13 cellular contexts compared by ENCODE assay signal in genomic region chr3:132445812-132446211, GRCh38. TPM values are rescaled to one million over a fixed set of nuclear protein-coding genes. Genes with fewer than 3 reads are reported as not detected.
DNase-seq lines count a peak whose midpoint lies in the region; ATAC-seq and TF ChIP-seq lines count a peak whose summit lies in the region.
"Had no signal": no experiment of that assay in that cellular context is flagged by ENCODE, and none has a peak within 500 bp of the region (broad histone marks: within the 10 kb centered on the region; RNA-seq: fewer than 3 reads in every experiment).

No MANE protein-coding gene starts in this region.

- peak; percentile 75 for ATAC-seq in HG03108 (IDR thresholded peaks at IDR 0.05; ENCODE audit: unreplicated experiment)
- ATAC-seq: left lobe of liver, T-helper 17 cell had no signal

- H3K4me3 ChIP-seq in esophagus squamous epithelium = no peak overlapping the region
- H3K4me3 ChIP-seq: coronary artery, spleen had no signal

- in situ Hi-C loops in SK-MEL-5 (cut with HindIII; ENCODE audit: low pct_unique_long_range_greater_than_20kb, low sequenced_read_pairs) = no loop called here

- H3K27me3 ChIP-seq in esophagus squamous epithelium = no peaks in the 10 kb centered on the region
- H3K27me3 ChIP-seq: spleen had no signal

- intact Hi-C loops in esophagus squamous epithelium (cut with DNase I) = no loop called here

- peaks cover 0 to 41% (median 0%) of the 10 kb centered on the region in 3 donors for H3K36me3 ChIP-seq in esophagus squamous epithelium

- no peak overlapping the region for H3K27ac ChIP-seq in esophagus squamous epithelium

- DNase-seq in Ammon's horn (ENCODE audit: low spot score) = peak; percentile 25
- peak; percentile 87 for DNase-seq in SK-MEL-5 (ENCODE audit: low read depth, low spot score)
- DNase-seq in iris pigment epithelial cell (ENCODE audit: low read depth) = peak; percentile 79
- no peak for DNase-seq in stimulated activated naive CD4-positive, alpha-beta T cell treated with Interleukin-2 at 50 U/mL for 16 hours (lab: John Stamatoyannopoulos, UW)
- no peak for DNase-seq in NCI-H2029 treated with DMSO at 0.1 percent for 48 hours (lab: John Stamatoyannopoulos, UW)
- DNase-seq in esophagus squamous epithelium (lab: John Stamatoyannopoulos, UW) = no peak
- DNase-seq in GM19238 (ENCODE audit: insufficient read length, low spot score) = no peak
- DNase-seq: NCI-H146, spleen, T-helper 17 cell had no signal

- peaks cover 0 to 34% (median 12%) of the 10 kb centered on the region in 3 donors for H3K4me1 ChIP-seq in esophagus squamous epithelium

- TF ChIP-seq POLR2A in esophagus squamous epithelium (IDR thresholded peaks at IDR 0.05) = no peak

- no peaks in the 10 kb centered on the region for H3K9me3 ChIP-seq in esophagus squamous epithelium
- H3K9me3 ChIP-seq: spleen had no signal

- TF ChIP-seq CTCF in esophagus squamous epithelium (IDR thresholded peaks at IDR 0.05) = no peak

RNA-seq across cellular contexts. Expression of gene DNAJC13, which starts 28.5 kb away (rescaled TPM):
- 49.8 and 55.9 TPM in 2 replicates for total RNA-seq in SK-MEL-5 (2014; rRNA removed; shearing (Covaris generic))
- polyA plus RNA-seq in SK-MEL-5 (2015; cell fraction: cytosol; rRNA removed) = 25.9 and 34.8 TPM in 2 replicates
- 50.7 and 57.9 TPM in 2 replicates for polyA plus RNA-seq in SK-MEL-5 (2015; cell fraction: nucleus; rRNA removed)
- total RNA-seq in esophagus squamous epithelium = 10 to 100 TPM; 23.0 to 36.4 (median 25.9) TPM

Comparison
In these comparisons a context has a peak if more than half of its experiments do, and no peak if none do; other contexts are left out.
1. DNase-seq: peak in Ammon's horn (single experiment), SK-MEL-5 (single experiment) and iris pigment epithelial cell (single experiment); none in stimulated activated naive CD4-positive, alpha-beta T cell treated with Interleukin-2 at 50 U/mL for 16 hours (single experiment), NCI-H2029 treated with DMSO at 0.1 percent for 48 hours (single experiment), esophagus squamous epithelium (single experiment) and GM19238 (single experiment).